8 cellular contexts compared by ENCODE assay signal in genomic region chr7:130897515-130898419, GRCh38.
A peak's percentile ranks its signal among the peaks of the same experiment; 100 is the strongest.
DNase-seq lines count a peak whose midpoint lies in the region; ATAC-seq, FAIRE-seq and TF ChIP-seq lines count a peak whose summit lies in the region.

No MANE protein-coding gene starts in this region.

- H3K9me3 Mint-ChIP-seq in Calu3 (ENCODE audit: low read depth, unreplicated experiment), result no peaks in the 10 kb centered on the region

- BruUV-seq in Calu3 (replicated peaks; lab: Mats Ljungman, UMichigan), result TSS peak; percentile 3

- H3K36me3 Mint-ChIP-seq in Calu3 (ENCODE audit: insufficient read depth, unreplicated experiment), result peaks cover 99% of the 10 kb centered on the region

- TF ChIP-seq POLR2A in H54 (IDR thresholded peaks at IDR 0.05; ENCODE audit: low read depth, low read length), result no peak

- DNase-seq in Calu3 (no peak), brain microvascular endothelial cell (no peak), left lobe of liver (ENCODE audit: low spot score) (no peak), H54 (ENCODE audit: insufficient read length, low spot score) (no peak), NCI-H2171 treated with DMSO at 0.1 percent for 48 hours (lab: John Stamatoyannopoulos, UW) (no peak), COLO829 (ENCODE audit: low spot score) (no peak)

- no peak overlapping the region for H3K4me3 ChIP-seq in brain microvascular endothelial cell (ENCODE audit: low read depth, low read length)
- no peak overlapping the region for H3K4me3 ChIP-seq in neutrophil (ENCODE audit: low read depth in 1 of 2, low read length in 1 of 2)

- H3K4me1 ChIP-seq in neutrophil (ENCODE audit: control insufficient read depth in 1 of 2, insufficient read depth in 1 of 2, low read depth in 1 of 2, low read length in 1 of 2), result peaks cover 22 to 30% of the 10 kb centered on the region in 2 experiments

- ATAC-seq in HG03432 (IDR thresholded peaks at IDR 0.05; ENCODE audit: unreplicated experiment) (peak; percentile 37), left lobe of liver (no peak)

- H3K27me3 Mint-ChIP-seq in Calu3 (ENCODE audit: unreplicated experiment), result no peaks in the 10 kb centered on the region

- H3K4me3 Mint-ChIP-seq in Calu3 (ENCODE audit: low read depth, unreplicated experiment), result peak overlapping the region; percentile 82

- H3K4me1 Mint-ChIP-seq in Calu3 (ENCODE audit: low read depth, unreplicated experiment), result peaks cover 84% of the 10 kb centered on the region

- CTCF ChIA-PET in Calu3 (lab: Charles Lee), result interaction anchor here (0.6 to 2.8 kb wide), 23 partner anchors 8 to 641 kb away, joined by 3 to 25 read pairs (median 6); no protein-coding TSS in a partner anchor

- H3K27ac ChIP-seq in brain microvascular endothelial cell (peak overlapping the region; percentile 67), neutrophil (peak overlapping the region; percentile 23)

- H3K27ac Mint-ChIP-seq in Calu3 (ENCODE audit: unreplicated experiment), result peak overlapping the region; percentile 97

- in situ Hi-C loops in brain microvascular endothelial cell (cut with HindIII; ENCODE audit: low pct_ligation_motif_present, low sequenced_read_pairs), result no loop called here

- peaks cover 79% of the 10 kb centered on the region for H3K36me3 ChIP-seq in brain microvascular endothelial cell (replicated peaks)
- H3K36me3 ChIP-seq in neutrophil, result peaks cover 73% of the 10 kb centered on the region

- FAIRE-seq in H54 (lab: Jason Lieb, UNC), result no peak

- H3K27me3 ChIP-seq in brain microvascular endothelial cell (replicated peaks), result no peaks in the 10 kb centered on the region
- no peaks in the 10 kb centered on the region for H3K27me3 ChIP-seq in neutrophil

- intact Hi-C loops in Calu3 (cut with micrococcal nuclease; ENCODE audit: unreplicated experiment), result loop anchor here (2.0 to 5.0 kb wide), 2 partner anchors 109 to 145 kb away; no protein-coding TSS in a partner anchor

- TF ChIP-seq CTCF in Calu3 (IDR thresholded peaks at IDR 0.05; ENCODE audit: unreplicated experiment) (no peak), brain microvascular endothelial cell (IDR thresholded peaks at IDR 0.05; ENCODE audit: low read depth, low read length, missing control alignments) (no peak), neutrophil (IDR thresholded peaks at IDR 0.05) (no peak)

- no peaks in the 10 kb centered on the region for H3K9me3 ChIP-seq in neutrophil
